Comparison of ENCODE assay signal across 28 cellular contexts in the genomic region with DNA sequence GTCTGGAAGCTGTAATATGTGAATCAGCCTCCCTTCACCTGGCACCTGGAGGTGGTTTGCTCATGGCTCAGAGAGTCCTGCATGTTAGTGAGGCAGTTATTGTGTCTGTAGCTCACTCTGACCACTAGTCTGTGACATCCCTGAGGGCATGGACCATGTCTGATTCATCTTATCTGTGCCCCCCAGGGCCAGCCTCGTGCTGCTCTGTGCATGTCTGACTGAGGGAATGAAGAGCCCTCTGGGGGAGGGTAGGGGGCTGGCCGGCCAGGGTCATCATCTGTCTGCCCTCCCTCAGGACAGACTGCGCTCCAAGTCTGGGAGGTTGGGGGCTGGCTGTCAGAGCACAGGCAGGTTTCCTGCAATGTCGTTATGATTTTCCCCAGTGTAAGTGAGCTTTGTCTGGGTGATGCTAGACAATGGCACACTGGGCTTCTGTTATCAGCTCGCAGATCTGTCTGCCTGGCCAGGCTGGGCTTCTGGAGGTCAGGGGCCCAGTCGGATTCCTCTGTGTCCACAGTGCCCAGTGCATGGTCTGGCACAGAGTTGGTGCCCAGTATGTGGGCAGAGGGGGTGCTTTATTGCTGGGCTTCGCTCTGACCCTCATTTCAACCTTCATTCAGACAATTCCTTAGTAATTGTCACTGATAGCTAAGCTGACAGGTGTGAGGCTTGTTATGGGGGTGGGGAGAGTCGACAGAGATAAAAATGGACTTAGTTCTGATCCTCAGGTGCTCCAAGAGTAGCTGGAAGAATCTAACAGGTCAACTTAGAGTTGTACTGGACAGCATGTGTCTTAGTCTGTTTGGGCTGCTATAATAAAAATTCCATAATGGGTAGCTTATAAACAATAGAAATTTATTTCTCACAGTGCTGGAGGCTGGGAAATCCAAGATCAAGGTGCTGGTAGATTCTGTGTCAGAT.
DNase-seq lines count a peak whose midpoint lies in the region; ATAC-seq and TF ChIP-seq lines count a peak whose summit lies in the region.
"Had no signal": no experiment of that assay in that cellular context is flagged by ENCODE, and none has a peak within 500 bp of the region (broad histone marks: within the 10 kb centered on the region; RNA-seq: fewer than 3 reads in every experiment).

No MANE protein-coding gene starts in this region.

- ATAC-seq in GM19035 (IDR thresholded peaks at IDR 0.05; ENCODE audit: unreplicated experiment) (no peak), HG02610 (IDR thresholded peaks at IDR 0.05; ENCODE audit: unreplicated experiment) (no peak)
- ATAC-seq: activated CD4-positive, CD25-positive, alpha-beta regulatory T cell treated with anti-CD3 and anti-CD28 coated beads, Interleukin-2, amount 50 U/mL, for 24 hours; activated CD8-positive, alpha-beta T cell treated with anti-CD3 and anti-CD28 coated beads, Interleukin-2, amount 10 ng/mL, durations not matched to agents 7 days and 5 days; left colon had no signal

- TF ChIP-seq CTCF in HFFc6 (IDR thresholded peaks at IDR 0.05) = peak; percentile 18; the same call in 1 of the 2 replicates
- TF ChIP-seq CTCF in WERI-Rb-1 (IDR thresholded peaks at IDR 0.05; ENCODE audit: low read depth, low read length) = no peak; the same call in 1 of the 2 replicates

- DNase-seq in Caki2 (ENCODE audit: low read depth) (peak; percentile 31), HFFc6 (no peak), WERI-Rb-1 (peak; percentile 33), kidney tubule cell (ENCODE audit: low spot score) (peak; percentile 87), NCI-H510A treated with DMSO at 0.1 percent for 48 hours (lab: John Stamatoyannopoulos, UW) (no peak), NCI-H446 treated with DMSO at 0.1 percent for 48 hours (lab: John Stamatoyannopoulos, UW) (no peak)
- DNase-seq: activated CD8-positive, alpha-beta T cell treated with anti-CD3 and anti-CD28 coated beads, Interleukin-2, amount 10 ng/mL, durations not matched to agents 7 days and 5 days; activated naive CD4-positive, alpha-beta T cell; activated T-cell treated with anti-CD3 and anti-CD28 coated beads, Interleukin-2, amount 50 U/mL, for 1 hour; caudate nucleus; DMS153; erythroblast; Kasumi-1; left colon; NCI-H1105; NCI-H774; PC-9; stimulated activated naive CD4-positive, alpha-beta T cell; thyroid gland had no signal

- no peak overlapping the region for H3K4me3 ChIP-seq in WERI-Rb-1 (ENCODE audit: low read depth, low read length)
- H3K4me3 ChIP-seq: HAP-1, PC-9, prostate gland, skin epidermis, thyroid gland had no signal

- no peaks in the 10 kb centered on the region for H3K9me3 Mint-ChIP-seq in HFFc6
- H3K9me3 Mint-ChIP-seq: CD14-positive monocyte, mesothelial cell of epicardium, nephron had no signal

- no peaks in the 10 kb centered on the region for H3K36me3 ChIP-seq in WERI-Rb-1
- H3K36me3 ChIP-seq: HAP-1, prostate gland, thyroid gland had no signal

- peaks cover 13% of the 10 kb centered on the region; the same call in 1 of the 2 replicates for H3K4me1 Mint-ChIP-seq in HFFc6 (ENCODE audit: low read depth)
- H3K4me1 Mint-ChIP-seq: CD14-positive monocyte, nephron had no signal

- no peak overlapping the region for H3K4me3 Mint-ChIP-seq in HFFc6
- H3K4me3 Mint-ChIP-seq: activated CD8-positive, alpha-beta T cell treated with anti-CD3 and anti-CD28 coated beads, Interleukin-2, amount 10 ng/mL, durations not matched to agents 7 days and 5 days; CD14-positive monocyte; mesothelial cell of epicardium; nephron had no signal

- H3K27me3 ChIP-seq in WERI-Rb-1 (ENCODE audit: insufficient read depth, low read depth, severe bottlenecking) = no peaks in the 10 kb centered on the region
- H3K27me3 ChIP-seq: thyroid gland had no signal

- H3K9me3 ChIP-seq in WERI-Rb-1 (ENCODE audit: severe bottlenecking) = no peaks in the 10 kb centered on the region
- H3K9me3 ChIP-seq: HAP-1, prostate gland, thyroid gland had no signal

- peaks cover 25% of the 10 kb centered on the region for H3K27me3 Mint-ChIP-seq in HFFc6 (ENCODE audit: insufficient read depth)

- no peak overlapping the region for H3K27ac Mint-ChIP-seq in HFFc6
- H3K27ac Mint-ChIP-seq: activated CD8-positive, alpha-beta T cell treated with anti-CD3 and anti-CD28 coated beads, Interleukin-2, amount 10 ng/mL, durations not matched to agents 7 days and 5 days; CD14-positive monocyte; mesothelial cell of epicardium; nephron had no signal

- H3K36me3 Mint-ChIP-seq in HFFc6 (ENCODE audit: low read depth) = no peaks in the 10 kb centered on the region
- H3K36me3 Mint-ChIP-seq: CD14-positive monocyte, mesothelial cell of epicardium had no signal

- in situ Hi-C loops in Caki2 (cut with HindIII; ENCODE audit: low pct_unique_long_range_greater_than_20kb, low sequenced_read_pairs) = no loop called here

- peak overlapping the region; percentile 21 for H3K27ac ChIP-seq in WERI-Rb-1
- H3K27ac ChIP-seq: PC-9, prostate gland, skin epidermis, thyroid gland had no signal

Comparison
In these comparisons a context has a peak if more than half of its experiments do, and no peak if none do; other contexts are left out.
1. DNase-seq: peak in Caki2 (single experiment), WERI-Rb-1 (single experiment) and kidney tubule cell (single experiment); none in HFFc6 (single experiment), NCI-H510A treated with DMSO at 0.1 percent for 48 hours (single experiment) and NCI-H446 treated with DMSO at 0.1 percent for 48 hours (single experiment).